ENCODE assay signal across 8 cellular contexts in genomic region chr5:14872070-14872989, GRCh38. TPM values are rescaled to one million over a fixed set of nuclear protein-coding genes. Genes with fewer than 3 reads are reported as not detected.
A peak's percentile ranks its signal among the peaks of the same experiment; 100 is the strongest.
DNase-seq lines count a peak whose midpoint lies in the region; ATAC-seq, FAIRE-seq and TF ChIP-seq lines count a peak whose summit lies in the region.

No MANE protein-coding gene starts in this region.

- H3K4me2 ChIP-seq in H9 (ENCODE audit: insufficient read depth, insufficient read length, low read length): peak overlapping the region; percentile 80

- WGBS in H9 (ENCODE audit: extremely low coverage, insufficient read length, low lambda C conversion rate): no CpG with 5 or more reads among the region's 73 CpGs
- 5% methylated on average over 25 of the region's 73 CpGs for WGBS in right lobe of liver (ENCODE audit: insufficient coverage, low coverage, low lambda C conversion rate, missing lambda C conversion rate)

- H4K91ac ChIP-seq in H9 (ENCODE audit: insufficient read length, low read depth, low read length): no peak overlapping the region

- H3K36me3 ChIP-seq in MG63 (no peaks in the 10 kb centered on the region), right lobe of liver (no peaks in the 10 kb centered on the region)

- H3K4me1 ChIP-seq in H9 (ENCODE audit: insufficient read depth, low read length) (no peaks in the 10 kb centered on the region), right lobe of liver (peaks cover 0 to 21% (median 4%) of the 10 kb centered on the region in 4 donors)

- H3K27me3 Mint-ChIP-seq in H9 (ENCODE audit: low read depth): peaks cover 53% of the 10 kb centered on the region
- H3K27me3 Mint-ChIP-seq in activated CD4-positive, alpha-beta T cell treated with anti-CD3 and anti-CD28 coated beads, Interleukin-2, amount 10 ng/mL, durations not matched to agents 24 days and 14 days: peaks cover 25% of the 10 kb centered on the region
- peaks cover 29% of the 10 kb centered on the region for H3K27me3 Mint-ChIP-seq in dendritic cell treated with granulocyte-macrophage colony-stimulating factor and Interleukin-4, amounts not matched to agents 40 ng/mL and 50 ng/mL, for 4 days

- DNase-seq in GM12864 (ENCODE audit: low read depth) (no peak), H9 (peak; percentile 44), MG63 (peak; percentile 62), right lobe of liver (peak; percentile 80 to 86 (median 85)), RCC 7860 (ENCODE audit: low spot score) (no peak)
- DNase-seq in activated CD4-positive, alpha-beta T cell treated with anti-CD3 and anti-CD28 coated beads, Interleukin-2, amount 10 ng/mL, durations not matched to agents 24 days and 14 days: peak; percentile 84
- DNase-seq in stimulated activated CD4-positive, alpha-beta T cell treated with anti-CD3 and anti-CD28 coated beads, Interleukin-4, amount 100 ng/mL, for 48 hours (ENCODE audit: low read depth in 2 of 2): peak; percentile 56 to 60

- H3K9me3 ChIP-seq in H9 (ENCODE audit: control insufficient read depth, low read depth, low read length) (no peaks in the 10 kb centered on the region), MG63 (no peaks in the 10 kb centered on the region), right lobe of liver (no peaks in the 10 kb centered on the region)

- H3K23me2 ChIP-seq in H9 (ENCODE audit: insufficient read length, low read depth, low read length, poor library complexity, severe bottlenecking): peaks cover 11% of the 10 kb centered on the region

- ATAC-seq in right lobe of liver: peak; percentile 57 to 74 (median 62)

- no peak overlapping the region for H2BK15ac ChIP-seq in H9 (ENCODE audit: low read depth, low read length)

- no peak overlapping the region for H2BK20ac ChIP-seq in H9 (ENCODE audit: low read depth, low read length, poor library complexity, severe bottlenecking)

- no peak overlapping the region for H4K5ac ChIP-seq in H9 (ENCODE audit: insufficient read length, low read depth, low read length)

- TF ChIP-seq POLR2A in right lobe of liver (IDR thresholded peaks at IDR 0.05): peak; percentile 77

- H3K18ac ChIP-seq in H9 (ENCODE audit: insufficient read length, low read depth, low read length): no peak overlapping the region

- H2BK120ac ChIP-seq in H9 (ENCODE audit: low read depth, low read length, poor library complexity, severe bottlenecking): no peak overlapping the region

- intact Hi-C loops in activated CD4-positive, alpha-beta T cell treated with anti-CD3 and anti-CD28 coated beads, Interleukin-2, amount 10 ng/mL, durations not matched to agents 24 days and 14 days (cut with micrococcal nuclease): loop anchor here (2.0 to 10.0 kb wide), 6 partner anchors 120 to 728 kb away; partner anchors contain the start of genes OTULINL and TRIO
- intact Hi-C loops in dendritic cell treated with granulocyte-macrophage colony-stimulating factor and Interleukin-4, amounts not matched to agents 40 ng/mL and 50 ng/mL, for 4 days (cut with micrococcal nuclease): loop anchor here (5.0 kb wide), 4 partner anchors 60 to 205 kb away; no protein-coding TSS in a partner anchor
- intact Hi-C loops in right lobe of liver (cut with DNase I): loop anchor here in 1 of 2 donors (5.0 kb wide), 1 partner anchor 60 kb away; no protein-coding TSS in a partner anchor

- no peak overlapping the region for H3K9ac ChIP-seq in H9 (ENCODE audit: extremely low read depth, insufficient read length, low read length)

- peak overlapping the region; percentile 69 to 81 for H3K4me3 Mint-ChIP-seq in H9
- peak overlapping the region; percentile 88 for H3K4me3 Mint-ChIP-seq in activated CD4-positive, alpha-beta T cell treated with anti-CD3 and anti-CD28 coated beads, Interleukin-2, amount 10 ng/mL, durations not matched to agents 24 days and 14 days
- H3K4me3 Mint-ChIP-seq in dendritic cell treated with granulocyte-macrophage colony-stimulating factor and Interleukin-4, amounts not matched to agents 40 ng/mL and 50 ng/mL, for 4 days: peak overlapping the region; percentile 74

- H3T11ph ChIP-seq in H9 (ENCODE audit: low read length): no peak overlapping the region

- no peak overlapping the region for H3K4ac ChIP-seq in H9 (ENCODE audit: low read depth, low read length)

- no peak overlapping the region for H3K56ac ChIP-seq in H9 (ENCODE audit: insufficient read length, low read depth, low read length)

- H3K14ac ChIP-seq in H9 (ENCODE audit: insufficient read depth, low read length): 0 out of 2 replicates have a peak overlapping the region, but pooled peaks have one; percentile 43

- peak; percentile 20 for TF ChIP-seq CTCF in GM12864 (IDR thresholded peaks at IDR 0.05; ENCODE audit: low read depth, low read length, missing control alignments)
- TF ChIP-seq CTCF in H9 (conservative IDR thresholded peaks at IDR 0.05): 0 out of 3 replicates have a peak, but pooled peaks have one; percentile 23
- peak in 1 of 4 donors; percentile 3 for TF ChIP-seq CTCF in right lobe of liver (IDR thresholded peaks at IDR 0.05)

- no peak overlapping the region for H3K27ac Mint-ChIP-seq in H9
- peak overlapping the region; percentile 91 for H3K27ac Mint-ChIP-seq in activated CD4-positive, alpha-beta T cell treated with anti-CD3 and anti-CD28 coated beads, Interleukin-2, amount 10 ng/mL, durations not matched to agents 24 days and 14 days
- peak overlapping the region; percentile 83 for H3K27ac Mint-ChIP-seq in dendritic cell treated with granulocyte-macrophage colony-stimulating factor and Interleukin-4, amounts not matched to agents 40 ng/mL and 50 ng/mL, for 4 days

- no peak overlapping the region for H2AK5ac ChIP-seq in H9 (ENCODE audit: insufficient read length, low read length)

- no peaks in the 10 kb centered on the region for H3K36me3 Mint-ChIP-seq in H9 (ENCODE audit: insufficient read depth in 1 of 3, low read depth in 3 of 3)
- peaks cover 1% of the 10 kb centered on the region for H3K36me3 Mint-ChIP-seq in activated CD4-positive, alpha-beta T cell treated with anti-CD3 and anti-CD28 coated beads, Interleukin-2, amount 10 ng/mL, durations not matched to agents 24 days and 14 days (ENCODE audit: low read depth)
- H3K36me3 Mint-ChIP-seq in dendritic cell treated with granulocyte-macrophage colony-stimulating factor and Interleukin-4, amounts not matched to agents 40 ng/mL and 50 ng/mL, for 4 days (ENCODE audit: low read depth): peaks cover 19% of the 10 kb centered on the region

- peaks cover 10 to 12% of the 10 kb centered on the region in 2 experiments for H3K4me1 Mint-ChIP-seq in H9
- H3K4me1 Mint-ChIP-seq in activated CD4-positive, alpha-beta T cell treated with anti-CD3 and anti-CD28 coated beads, Interleukin-2, amount 10 ng/mL, durations not matched to agents 24 days and 14 days: peaks cover 26% of the 10 kb centered on the region
- H3K4me1 Mint-ChIP-seq in dendritic cell treated with granulocyte-macrophage colony-stimulating factor and Interleukin-4, amounts not matched to agents 40 ng/mL and 50 ng/mL, for 4 days (ENCODE audit: low read depth): peaks cover 21% of the 10 kb centered on the region

- no peaks in the 10 kb centered on the region for H3K79me2 ChIP-seq in H9 (ENCODE audit: insufficient read depth, low read length)

- no peak overlapping the region for H2BK5ac ChIP-seq in H9 (ENCODE audit: insufficient read length, low read length)

- no peak overlapping the region for H4K8ac ChIP-seq in H9 (replicated peaks; ENCODE audit: insufficient read length, low read depth, low read length)

- FAIRE-seq in RCC 7860 (lab: Jason Lieb, UNC): no peak

- H3K27ac ChIP-seq in H9 (ENCODE audit: insufficient read length, low read depth, low read length) (no peak overlapping the region), right lobe of liver (peak overlapping the region; percentile 88 to 94 (median 91))

- no peaks in the 10 kb centered on the region for H3K79me1 ChIP-seq in H9 (ENCODE audit: insufficient read depth, low read depth, low read length, poor library complexity, severe bottlenecking)

- H3K9me3 Mint-ChIP-seq in H9: no peaks in the 10 kb centered on the region
- H3K9me3 Mint-ChIP-seq in activated CD4-positive, alpha-beta T cell treated with anti-CD3 and anti-CD28 coated beads, Interleukin-2, amount 10 ng/mL, durations not matched to agents 24 days and 14 days: no peaks in the 10 kb centered on the region
- no peaks in the 10 kb centered on the region for H3K9me3 Mint-ChIP-seq in dendritic cell treated with granulocyte-macrophage colony-stimulating factor and Interleukin-4, amounts not matched to agents 40 ng/mL and 50 ng/mL, for 4 days

- H2AFZ ChIP-seq in H9 (ENCODE audit: low read length): no peak overlapping the region

- H3K4me3 ChIP-seq in GM12864 (ENCODE audit: low read depth, low read length) (peak overlapping the region; percentile 63), MG63 (peak overlapping the region; percentile 68), right lobe of liver (peak overlapping the region; percentile 52 to 69 (median 63))

- no peak overlapping the region for H2BK12ac ChIP-seq in H9 (ENCODE audit: insufficient read length, low read depth, low read length)

- H3K23ac ChIP-seq in H9 (ENCODE audit: insufficient read length, low read depth, low read length): no peak overlapping the region

- peaks cover 7% of the 10 kb centered on the region; the same call in 1 of the 2 replicates for H3K27me3 ChIP-seq in H9 (ENCODE audit: insufficient read depth, low read length)
- H3K27me3 ChIP-seq in MG63: no peaks in the 10 kb centered on the region
- H3K27me3 ChIP-seq in right lobe of liver: no peaks in the 10 kb centered on the region

- no peaks in the 10 kb centered on the region for H4K20me1 ChIP-seq in H9 (ENCODE audit: control insufficient read depth, insufficient read depth, insufficient read length)

RNA-seq across cellular contexts. Expression of gene ANKH, which starts 0.8 kb away (rescaled TPM):
- total RNA-seq in H9 (2021) (9.6 and 10.2 TPM in 2 replicates), right lobe of liver (100 to 1,000 TPM in 1 of 6 experiments, 10 to 100 TPM in 5; 38.5 to 121 (median 61.9) TPM)
- total RNA-seq in MG63 (2014; rRNA removed; shearing (Covaris generic); ENCODE audit: low replicate concordance): 12.2 and 28.9 TPM in 2 replicates
- total RNA-seq in activated CD4-positive, alpha-beta T cell treated with anti-CD3 and anti-CD28 coated beads, Interleukin-2, amount 10 ng/mL, durations not matched to agents 24 days and 14 days: 41.6 and 46.7 TPM in 2 replicates

Comparison
In these comparisons a context has a peak if more than half of its experiments do, and no peak if none do; other contexts are left out.
1. DNase-seq: peak in H9 (single experiment), MG63 (single experiment), activated CD4-positive, alpha-beta T cell treated with anti-CD3 and anti-CD28 coated beads, Interleukin-2, amount 10 ng/mL, durations not matched to agents 24 days and 14 days (single experiment), right lobe of liver (3 of 3) and stimulated activated CD4-positive, alpha-beta T cell treated with anti-CD3 and anti-CD28 coated beads, Interleukin-4, amount 100 ng/mL, for 48 hours (2 of 2); none in GM12864 (single experiment) and RCC 7860 (single experiment).
2. H3K27ac Mint-ChIP-seq: peak in activated CD4-positive, alpha-beta T cell treated with anti-CD3 and anti-CD28 coated beads, Interleukin-2, amount 10 ng/mL, durations not matched to agents 24 days and 14 days (single experiment) and dendritic cell treated with granulocyte-macrophage colony-stimulating factor and Interleukin-4, amounts not matched to agents 40 ng/mL and 50 ng/mL, for 4 days (single experiment); none in H9 (0 of 3).
3. Peak in every context shown above with its lines, with median percentiles within 50 percentile points of each other: H3K4me3 ChIP-seq and H3K4me3 Mint-ChIP-seq.